In the genomic region with DNA sequence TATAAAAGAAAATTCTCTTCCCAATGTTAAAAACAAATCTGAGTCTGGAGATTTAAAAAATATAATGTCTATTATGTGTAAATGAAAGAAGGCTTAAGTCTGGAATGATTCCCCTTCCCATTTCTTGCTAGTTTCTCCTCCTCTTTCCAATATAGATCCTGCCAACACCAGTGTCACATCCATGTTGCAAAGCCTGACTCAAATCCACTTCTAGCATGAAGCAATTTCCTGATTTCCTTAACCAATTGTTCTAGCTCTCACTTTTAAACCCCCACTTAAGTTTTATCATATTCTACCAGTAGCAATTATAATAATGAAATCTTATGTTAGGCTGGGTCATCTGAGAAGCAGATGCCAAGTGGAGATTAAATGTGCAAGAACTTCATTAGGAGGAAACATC, we compare ENCODE assay signal across 28 cellular contexts.
"Had no signal": no experiment of that assay in that cellular context is flagged by ENCODE, and none has a peak within 500 bp of the region (broad histone marks: within the 10 kb centered on the region; RNA-seq: fewer than 3 reads in every experiment).

No MANE protein-coding gene starts in this region.

- H3K27me3 ChIP-seq: adrenal gland, body of pancreas, heart left ventricle had no signal

- H3K4me1 ChIP-seq: adrenal gland, body of pancreas, heart left ventricle had no signal

- H3K9me3 ChIP-seq: adrenal gland, body of pancreas had no signal

- H3K36me3 ChIP-seq: adrenal gland, heart left ventricle, WERI-Rb-1 had no signal

- H3K4me3 ChIP-seq: adrenal gland, body of pancreas, coronary artery, dorsolateral prefrontal cortex, heart left ventricle had no signal

- DNase-seq: activated B cell treated with CpG ODN at 0.5 μM for 24 hours; activated CD4-positive, alpha-beta T cell treated with anti-CD3 and anti-CD28 coated beads for 48 hours; activated CD4-positive, alpha-beta T cell treated with anti-CD3 and anti-CD28 coated beads, Interleukin-2, amount 50 U/mL, for 1 hour; activated CD4-positive, alpha-beta T cell treated with anti-CD3 and anti-CD28 coated beads, Interleukin-2, amount 50 U/mL, for 48 hours; activated CD8-positive, alpha-beta memory T cell treated with anti-CD3 and anti-CD28 coated beads for 24 hours; activated CD8-positive, alpha-beta T cell treated with anti-CD3 and anti-CD28 coated beads for 36 hours; activated effector memory CD4-positive, alpha-beta T cell treated with Interleukin-2 at 50 U/mL for 16 hours; activated gamma-delta T cell treated with Interleukin-2 at 50 U/mL for 16 hours; activated naive CD4-positive, alpha-beta T cell treated with anti-CD3 and anti-CD28 coated beads, Interleukin-2, amount 50 U/mL, for 16 hours; activated naive CD4-positive, alpha-beta T cell treated with Interleukin-2 at 50 U/mL for 16 hours; activated naive CD8-positive, alpha-beta T cell treated with anti-CD3 and anti-CD28 coated beads for 36 hours; activated naive CD8-positive, alpha-beta T cell treated with anti-CD3 and anti-CD28 coated beads, Interleukin-2, amount 50 U/mL, for 24 hours; activated T-cell treated with anti-CD3 and anti-CD28 coated beads, Interleukin-2, amount 50 U/mL, for 4 hours; adrenal gland; amygdala; aorta; body of pancreas; dorsolateral prefrontal cortex; effector memory CD4-positive, alpha-beta T cell; glutamatergic neuron; heart left ventricle; T-helper 1 cell; T-helper 17 cell; T1000; WERI-Rb-1 had no signal

- H3K27ac ChIP-seq: adrenal gland, body of pancreas, coronary artery, dorsolateral prefrontal cortex, heart left ventricle, WERI-Rb-1 had no signal

- ATAC-seq: activated CD4-positive, CD25-positive, alpha-beta regulatory T cell treated with anti-CD3 and anti-CD28 coated beads, Interleukin-2, amount 50 U/mL, for 24 hours; activated CD8-positive, alpha-beta T cell treated with anti-CD3 and anti-CD28 coated beads for 36 hours; activated naive CD8-positive, alpha-beta T cell treated with anti-CD3 and anti-CD28 coated beads, Interleukin-2, amount 50 U/mL, for 24 hours; activated T-cell treated with anti-CD3 and anti-CD28 coated beads, Interleukin-2, amount 50 U/mL, for 4 hours; activated T-helper 17 cell treated with anti-CD3 and anti-CD28 coated beads, Interleukin-2, amount 50 U/mL, for 72 hours; body of pancreas; heart left ventricle; T-helper 17 cell had no signal
